In the genomic region with DNA sequence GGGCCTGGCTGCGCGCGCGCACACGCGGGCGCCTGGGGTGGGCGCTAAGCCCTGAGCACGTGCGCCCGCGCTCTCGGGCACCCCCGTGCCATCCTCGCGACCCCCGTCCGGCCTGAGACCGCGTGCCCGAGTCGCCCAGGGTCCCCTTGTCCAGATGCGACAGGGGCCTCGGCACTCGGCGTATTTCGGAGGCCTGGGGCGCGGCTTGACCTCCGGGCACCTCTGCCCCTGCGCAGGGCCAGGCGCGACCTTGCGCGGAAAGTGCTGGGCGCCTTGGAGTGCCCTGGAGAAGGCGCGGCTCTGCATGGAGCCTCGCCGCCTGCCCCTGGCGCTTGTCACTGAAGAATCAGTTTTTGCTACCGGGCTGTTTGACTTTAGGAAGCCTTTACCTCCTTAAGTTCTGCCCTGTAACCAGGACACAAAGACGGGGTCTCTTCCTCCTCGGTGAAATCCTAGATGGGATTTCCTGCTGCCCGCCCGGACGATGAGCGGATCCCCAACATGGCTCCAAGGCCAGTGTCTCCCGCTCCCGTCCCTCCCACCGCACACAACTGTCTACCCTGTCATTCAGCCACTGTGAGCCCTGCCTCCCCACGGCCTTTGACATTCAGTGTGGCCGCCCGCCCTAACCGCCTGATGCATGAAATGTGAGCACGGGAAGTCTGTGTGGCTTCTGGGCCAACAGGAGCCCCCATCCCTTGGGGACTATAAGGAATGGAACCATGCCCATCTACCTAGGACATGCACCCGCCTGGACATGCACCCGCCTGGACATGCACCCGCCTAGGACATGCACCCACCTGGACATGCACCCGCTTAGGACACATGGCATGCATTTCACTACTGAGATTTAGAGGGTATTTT, we compare ENCODE assay signal across 8 cellular contexts. TPM values are rescaled to one million over a fixed set of nuclear protein-coding genes. Genes with fewer than 3 reads are reported as not detected.
DNase-seq lines count a peak whose midpoint lies in the region; ATAC-seq and TF ChIP-seq lines count a peak whose summit lies in the region.

No MANE protein-coding gene starts in this region.

- H3K27me3 ChIP-seq in BE2C (peaks cover 5% of the 10 kb centered on the region), HUES64 (ENCODE audit: insufficient read depth, low read length) (peaks cover 59% of the 10 kb centered on the region), colonic mucosa (no peaks in the 10 kb centered on the region), mucosa of rectum (ENCODE audit: control insufficient read depth in 2 of 2, insufficient read depth in 2 of 2, low read length in 2 of 2) (peaks cover 0 to 10% of the 10 kb centered on the region in 2 donors)

- intact Hi-C loops in colonic mucosa (cut with DNase I): no loop called here

- H3K4me1 ChIP-seq in BE2C (no peaks in the 10 kb centered on the region), HUES64 (ENCODE audit: insufficient read depth, low read length) (no peaks in the 10 kb centered on the region), colonic mucosa (peaks cover 6% of the 10 kb centered on the region), mucosa of rectum (ENCODE audit: control insufficient read depth in 2 of 2, insufficient read depth in 2 of 2, low read length in 2 of 2) (peaks cover 4 to 9% of the 10 kb centered on the region in 2 donors)

- H3K4me3 ChIP-seq in BE2C (ENCODE audit: low read depth, low read length) (peak overlapping the region; percentile 58), HUES64 (ENCODE audit: low read length) (peak overlapping the region; percentile 86), colonic mucosa (peak overlapping the region; percentile 96), mucosa of rectum (ENCODE audit: low read length in 2 of 2) (peak overlapping the region; percentile 72 to 89)

- H3K9me3 ChIP-seq in BE2C (no peaks in the 10 kb centered on the region), HUES64 (ENCODE audit: insufficient read depth, low read depth, low read length) (no peaks in the 10 kb centered on the region), colonic mucosa (no peaks in the 10 kb centered on the region), mucosa of rectum (ENCODE audit: control insufficient read depth in 2 of 2, low read length in 2 of 2) (peaks cover 0 to under 1% of the 10 kb centered on the region in 2 donors)

- no peaks in the 10 kb centered on the region for H3K36me3 ChIP-seq in BE2C
- no peaks in the 10 kb centered on the region for H3K36me3 ChIP-seq in HUES64 (ENCODE audit: insufficient read depth, low read length)
- no peaks in the 10 kb centered on the region for H3K36me3 ChIP-seq in colonic mucosa
- H3K36me3 ChIP-seq in mucosa of rectum (ENCODE audit: control insufficient read depth in 2 of 2, insufficient read depth in 2 of 2, low read length in 2 of 2): no peaks in the 10 kb centered on the region

- WGBS in HUES64: 10% methylated on average over 60 of the region's 60 CpGs

- TF ChIP-seq CTCF in BE2C (IDR thresholded peaks at IDR 0.05; ENCODE audit: low read depth, low read length): no peak
- no peak for TF ChIP-seq CTCF in colonic mucosa (IDR thresholded peaks at IDR 0.05)

- ATAC-seq in HG03139 (IDR thresholded peaks at IDR 0.05; ENCODE audit: unreplicated experiment): no peak

- H3K27ac ChIP-seq in HUES64 (ENCODE audit: low read depth, low read length) (no peak overlapping the region), colonic mucosa (peak overlapping the region; percentile 79), mucosa of rectum (ENCODE audit: low read depth in 2 of 2, low read length in 2 of 2) (peak overlapping the region in 1 of 2 donors; percentile 11)

- DNase-seq in BE2C (no peak), colonic mucosa (no peak), NCI-H187 (lab: John Stamatoyannopoulos, UW) (no peak), SKM-1 (lab: John Stamatoyannopoulos, UW; ENCODE audit: unreplicated experiment) (no peak), cerebellar nuclear complex (lab: John Stamatoyannopoulos, UW) (no peak)

- peak overlapping the region; percentile 59; the same call in 1 of the 2 replicates for H3K9ac ChIP-seq in HUES64 (ENCODE audit: low read depth, low read length)
- H3K9ac ChIP-seq in colonic mucosa (ENCODE audit: low read depth in 2 of 2, low read length in 2 of 2): peak overlapping the region; percentile 56 to 76
- H3K9ac ChIP-seq in mucosa of rectum (ENCODE audit: low read depth in 1 of 2, low read length in 2 of 2): peak overlapping the region; percentile 24 to 70

RNA-seq across cellular contexts. Expression of gene STK32C, which starts 1.1 kb away (rescaled TPM):
- 18.2 TPM for polyA plus RNA-seq in BE2C (2012; ENCODE audit: insufficient read depth, insufficient read length, low read depth)
- polyA plus RNA-seq in HUES64 (2013, experiment 1 of 2): 10.8 TPM
- 14.0 TPM for polyA plus RNA-seq in HUES64 (2013, experiment 2 of 2)
- 10 to 100 TPM in 1 of 2 donors, 1 to 10 TPM in 1; 9.2 to 14.5 TPM for total RNA-seq in colonic mucosa

RNA-seq across cellular contexts. Expression of gene LRRC27, which starts 23.2 kb away (rescaled TPM):
- 5.0 TPM for polyA plus RNA-seq in BE2C (2012; ENCODE audit: insufficient read depth, insufficient read length, low read depth)
- polyA plus RNA-seq in HUES64 (2013, experiment 1 of 2): 4.0 TPM
- polyA plus RNA-seq in HUES64 (2013, experiment 2 of 2): 5.9 TPM
- 1 to 10 TPM; 5.8 to 6.1 TPM for total RNA-seq in colonic mucosa
